20 cellular contexts compared by ENCODE assay signal in genomic region chr20:42598586-42598985, GRCh38.
"Had no signal": no experiment of that assay in that cellular context is flagged by ENCODE, and none has a peak within 500 bp of the region (broad histone marks: within the 10 kb centered on the region; RNA-seq: fewer than 3 reads in every experiment).

No MANE protein-coding gene starts in this region.

- ATAC-seq: effector memory CD8-positive, alpha-beta T cell; foreskin keratinocyte; left cardiac atrium; lower lobe of right lung; psoas muscle; stimulated activated effector memory CD8-positive, alpha-beta T cell treated with anti-CD3 and anti-CD28 coated beads, Interleukin-12 subunit alpha, Interleukin-12 subunit beta, amount 100 ng/mL, for 72 hours; stimulated activated naive CD8-positive, alpha-beta T cell treated with anti-CD3 and anti-CD28 coated beads, Interleukin-15, Interleukin-2, amounts not matched to agents 100 U/mL and 50 U/mL, for 24 hours had no signal

- H3K4me1 ChIP-seq: foreskin keratinocyte, left ventricle myocardium inferior, lower lobe of right lung, parathyroid adenoma, psoas muscle, right lobe of liver, suprapubic skin, thyroid gland had no signal

- H3K27ac ChIP-seq: foreskin keratinocyte, hepatocyte, left ventricle myocardium inferior, lower lobe of right lung, parathyroid adenoma, psoas muscle, right lobe of liver, suprapubic skin, thyroid gland had no signal

- H3K36me3 ChIP-seq: left ventricle myocardium inferior, lower lobe of right lung, right lobe of liver, suprapubic skin, thyroid gland had no signal

- H3K9me3 ChIP-seq: left ventricle myocardium inferior, lower lobe of right lung, psoas muscle, right lobe of liver, suprapubic skin, thyroid gland had no signal

- DNase-seq: effector memory CD8-positive, alpha-beta T cell; erythroblast; foreskin keratinocyte; kidney; left cardiac atrium; left ventricle myocardium inferior; lower lobe of right lung; mesenchymal stem cell; naive B cell; psoas muscle; retina; right lobe of liver; stimulated activated CD4-positive, alpha-beta T cell treated with anti-CD3 and anti-CD28 coated beads, Interleukin-4, amount 100 ng/mL, for 1 hour; stimulated activated CD8-positive, alpha-beta memory T cell treated with anti-CD3 and anti-CD28 coated beads, Interleukin-4, amount 100 ng/mL, for 48 hours; stimulated activated naive CD8-positive, alpha-beta T cell treated with anti-CD3 and anti-CD28 coated beads, Interleukin-15, Interleukin-2, amounts not matched to agents 100 U/mL and 50 U/mL, for 24 hours; thyroid gland had no signal

- H3K4me3 ChIP-seq: hepatocyte, left ventricle myocardium inferior, lower lobe of right lung, psoas muscle, right lobe of liver, suprapubic skin, thyroid gland had no signal

- H3K27me3 ChIP-seq: foreskin keratinocyte, hepatocyte, right lobe of liver, suprapubic skin, thyroid gland had no signal
